ENCODE assay signal across 10 cellular contexts in genomic region chr6:136920216-136920857, GRCh38. TPM values are rescaled to one million over a fixed set of nuclear protein-coding genes. Genes with fewer than 3 reads are reported as not detected.
DNase-seq lines count a peak whose midpoint lies in the region; ATAC-seq and TF ChIP-seq lines count a peak whose summit lies in the region.
"Had no signal": no experiment of that assay in that cellular context is flagged by ENCODE, and none has a peak within 500 bp of the region (broad histone marks: within the 10 kb centered on the region; RNA-seq: fewer than 3 reads in every experiment).

No MANE protein-coding gene starts in this region.

- 39 to 44% methylated on average over 12 to 16 of the region's 16 CpGs for WGBS in endodermal cell (ENCODE audit: insufficient coverage in 1 of 2, insufficient read length in 1 of 2), 2 experiments

- no peaks in the 10 kb centered on the region for H3K4me1 ChIP-seq in endodermal cell (ENCODE audit: control insufficient read depth, insufficient read depth, low read length)

- ATAC-seq in GM18511 (IDR thresholded peaks at IDR 0.05; ENCODE audit: unreplicated experiment), result no peak
- ATAC-seq in GM19397 (IDR thresholded peaks at IDR 0.05; ENCODE audit: unreplicated experiment), result no peak

- H3K27me3 ChIP-seq in endodermal cell (ENCODE audit: control insufficient read depth, insufficient read depth, low read length, poor library complexity, severe bottlenecking), result peaks cover 70% of the 10 kb centered on the region

- H3K9me3 ChIP-seq in endodermal cell (ENCODE audit: control insufficient read depth, low read length), result no peaks in the 10 kb centered on the region

- H3K27me3 Mint-ChIP-seq in endodermal cell (ENCODE audit: insufficient read depth), result peaks cover 64% of the 10 kb centered on the region

- peaks cover 4% of the 10 kb centered on the region for H3K4me1 Mint-ChIP-seq in endodermal cell

- no peaks in the 10 kb centered on the region for H3K9me3 Mint-ChIP-seq in endodermal cell

- DNase-seq in NCI-H1092 treated with DMSO at 0.1 percent for 48 hours (lab: John Stamatoyannopoulos, UW) (peak; percentile 67), NCI-H1092 (lab: John Stamatoyannopoulos, UW) (no peak), NCI-H1105 (lab: John Stamatoyannopoulos, UW) (peak; percentile 16), endodermal cell (no peak), renal cortical epithelial cell (ENCODE audit: low read depth) (peak; percentile 1)
- no peak for DNase-seq in stimulated activated CD8-positive, alpha-beta memory T cell treated with anti-CD3 and anti-CD28 coated beads, Interleukin-4, amount 100 ng/mL, for 48 hours
- DNase-seq: hypothalamus, NCI-H1048 had no signal

- H3K36me3 Mint-ChIP-seq in endodermal cell (ENCODE audit: low read depth), result no peaks in the 10 kb centered on the region

- peak overlapping the region; percentile 57 for H3K4me3 Mint-ChIP-seq in endodermal cell

- H3K36me3 ChIP-seq in endodermal cell (ENCODE audit: control insufficient read depth, insufficient read depth, low read length), result no peaks in the 10 kb centered on the region

- H3K9ac ChIP-seq in endodermal cell (ENCODE audit: extremely low read depth, low read length, poor library complexity, severe bottlenecking), result no peak overlapping the region

- no peak overlapping the region for H3K27ac ChIP-seq in endodermal cell (ENCODE audit: low read depth, low read length)

- TF ChIP-seq CTCF in endodermal cell (conservative IDR thresholded peaks at IDR 0.05), result no peak

- peak overlapping the region; percentile 79 for H3K4me3 ChIP-seq in endodermal cell (ENCODE audit: low read length)

- H3K27ac Mint-ChIP-seq in endodermal cell, result no peak overlapping the region

RNA-seq across cellular contexts. Expression of gene SLC35D3, which starts 1.8 kb away (rescaled TPM):
- total RNA-seq in endodermal cell (under 1 TPM in 1 of 2 donors, not detected in 1; 0.44 TPM), renal cortical epithelial cell (not detected in 2 replicates)
- polyA plus RNA-seq in endodermal cell (2013, experiment 1 of 2), result not detected
- polyA plus RNA-seq in endodermal cell (2013, experiment 2 of 2), result not detected

Comparison
In these comparisons a context has a peak if more than half of its experiments do, and no peak if none do; other contexts are left out.
1. DNase-seq: peak in NCI-H1092 treated with DMSO at 0.1 percent for 48 hours (single experiment), NCI-H1105 (single experiment) and renal cortical epithelial cell (single experiment); none in NCI-H1092 (single experiment), endodermal cell (single experiment) and stimulated activated CD8-positive, alpha-beta memory T cell treated with anti-CD3 and anti-CD28 coated beads, Interleukin-4, amount 100 ng/mL, for 48 hours (single experiment).